Comparison of ENCODE assay signal across 7 cellular contexts in the genomic region with DNA sequence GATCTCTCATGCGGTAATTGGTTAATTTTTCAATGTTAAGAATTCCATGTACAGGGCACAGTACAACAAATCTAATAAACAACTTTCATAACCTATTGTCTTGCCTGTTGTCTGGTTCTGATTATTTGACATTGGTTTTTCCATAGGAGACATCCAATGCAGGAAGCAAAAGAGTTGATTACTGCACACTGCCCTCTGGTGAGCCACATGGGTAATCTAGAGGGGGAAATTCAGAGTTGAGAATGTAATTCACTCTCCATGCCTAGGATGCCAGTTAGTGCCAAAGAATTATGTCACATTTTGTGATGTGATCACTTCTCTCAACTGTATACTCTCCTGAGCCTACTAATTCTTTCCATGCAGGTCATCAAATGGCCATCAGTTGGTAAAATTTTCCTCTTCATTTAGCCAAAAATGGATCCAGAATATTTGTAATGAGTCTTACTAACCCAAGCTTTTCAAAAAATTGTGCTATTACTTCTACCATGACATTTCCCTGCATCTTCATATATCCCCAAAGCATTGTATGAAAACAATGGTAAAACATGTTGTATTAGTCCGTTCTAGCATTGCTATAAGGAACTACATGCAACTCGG. TPM values are rescaled to one million over a fixed set of nuclear protein-coding genes. Genes with fewer than 3 reads are reported as not detected.
DNase-seq lines count a peak whose midpoint lies in the region; ATAC-seq, FAIRE-seq and TF ChIP-seq lines count a peak whose summit lies in the region.

No MANE protein-coding gene starts in this region.

- FAIRE-seq in GM12891 (lab: Jason Lieb, UNC) = peak; percentile 45

- H3K4me3 ChIP-seq in kidney epithelial cell (ENCODE audit: low read depth, low read length) = no peak overlapping the region

- no peaks in the 10 kb centered on the region for H3K36me3 ChIP-seq in kidney epithelial cell (ENCODE audit: control insufficient read depth, insufficient read depth, low read length)

- no peaks in the 10 kb centered on the region for H3K27me3 ChIP-seq in kidney epithelial cell (ENCODE audit: control insufficient read depth, insufficient read depth, low read length)

- TF ChIP-seq CTCF in kidney epithelial cell (IDR thresholded peaks at IDR 0.05; ENCODE audit: insufficient read depth, low read length, poor library complexity, severe bottlenecking) = peak; percentile 70

- DNase-seq in GM12891 (ENCODE audit: insufficient read length, low spot score) (no peak), NCI-H187 treated with DMSO at 0.1 percent for 48 hours (lab: John Stamatoyannopoulos, UW) (peak; percentile 14), amniotic epithelial cell (ENCODE audit: low read depth) (peak; percentile 65), kidney epithelial cell (ENCODE audit: low read depth) (no peak), cortex of kidney (lab: John Stamatoyannopoulos, UW) (no peak)

- no peak for ATAC-seq in GM21723 (IDR thresholded peaks at IDR 0.05; ENCODE audit: unreplicated experiment)
- no peak for ATAC-seq in HG03460 (IDR thresholded peaks at IDR 0.05; ENCODE audit: unreplicated experiment)

- no peak for TF ChIP-seq POLR2A in GM12891 (IDR thresholded peaks at IDR 0.05; ENCODE audit: low read depth, low read length)

TF ChIP-seq in GM12891, 5 proteins besides CTCF, POLR2A, EP300 and RAD21:
- no peak for TF ChIP-seq POLR2AphosphoS5 (IDR thresholded peaks at IDR 0.05; ENCODE audit: low read depth, low read length)
- no peak for TF ChIP-seq PAX5 (IDR thresholded peaks at IDR 0.05; ENCODE audit: insufficient read depth, low read length, severe bottlenecking)
- TF ChIP-seq SPI1 (IDR thresholded peaks at IDR 0.05; ENCODE audit: low read depth, low read length) = no peak
- TF ChIP-seq TAF1 (IDR thresholded peaks at IDR 0.05; ENCODE audit: low read depth, low read length) = no peak
- no peak for TF ChIP-seq POU2F2 (IDR thresholded peaks at IDR 0.05; ENCODE audit: low read depth, low read length)

RNA-seq across cellular contexts. Expression of a gene that starts 17.7 kb away (rescaled TPM):
- polyA plus RNA-seq in GM12891 (2012; ENCODE audit: low read depth, missing spikeins) = 9.9 TPM
- 23.5 and 30.0 TPM in 2 replicates for total RNA-seq in kidney epithelial cell

Comparison
In these comparisons a context has a peak if more than half of its experiments do, and no peak if none do; other contexts are left out.
1. DNase-seq: peak in NCI-H187 treated with DMSO at 0.1 percent for 48 hours (single experiment) and amniotic epithelial cell (single experiment); none in GM12891 (single experiment), kidney epithelial cell (single experiment) and cortex of kidney (single experiment).